In the genomic region with DNA sequence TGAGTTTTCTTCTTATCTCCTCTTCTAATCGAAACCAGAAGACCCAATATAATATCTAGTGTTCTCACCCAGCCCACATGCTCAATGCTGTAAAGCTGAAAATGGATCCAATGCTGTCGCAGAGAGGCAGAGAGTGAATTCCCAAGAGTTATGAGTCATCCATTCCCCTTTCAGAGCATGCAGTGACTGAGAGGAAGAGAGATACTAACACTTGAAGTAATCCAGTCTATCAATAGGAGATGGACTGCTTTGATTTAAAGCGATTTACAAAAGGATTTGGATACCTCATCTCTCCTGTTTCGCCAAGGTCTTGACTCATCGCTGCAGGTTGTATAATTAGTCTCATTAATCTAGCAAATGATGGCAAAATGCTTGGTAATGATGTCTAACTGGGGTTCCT, we compare ENCODE assay signal across 16 cellular contexts. TPM values are rescaled to one million over a fixed set of nuclear protein-coding genes. Genes with fewer than 3 reads are reported as not detected.
DNase-seq lines count a peak whose midpoint lies in the region; ATAC-seq, FAIRE-seq and TF ChIP-seq lines count a peak whose summit lies in the region.
"Had no signal": no experiment of that assay in that cellular context is flagged by ENCODE, and none has a peak within 500 bp of the region (broad histone marks: within the 10 kb centered on the region; RNA-seq: fewer than 3 reads in every experiment).

No MANE protein-coding gene starts in this region.

- no peaks in the 10 kb centered on the region for H3K27me3 Mint-ChIP-seq in activated naive CD8-positive, alpha-beta T cell treated with anti-CD3 and anti-CD28 coated beads, Interleukin-2, amount 50 U/mL, for 24 hours
- peaks cover 2% of the 10 kb centered on the region for H3K27me3 Mint-ChIP-seq in WTC11 (ENCODE audit: low read depth)
- H3K27me3 Mint-ChIP-seq: activated naive CD8-positive, alpha-beta T cell treated with anti-CD3 and anti-CD28 coated beads, Interleukin-2, amount 10 ng/mL, durations not matched to agents 7 days and 5 days had no signal

- no peak overlapping the region for H3K4me3 Mint-ChIP-seq in activated naive CD8-positive, alpha-beta T cell treated with anti-CD3 and anti-CD28 coated beads, Interleukin-2, amount 50 U/mL, for 24 hours
- H3K4me3 Mint-ChIP-seq in WTC11 = no peak overlapping the region
- H3K4me3 Mint-ChIP-seq: activated naive CD8-positive, alpha-beta T cell treated with anti-CD3 and anti-CD28 coated beads, Interleukin-2, amount 10 ng/mL, durations not matched to agents 7 days and 5 days had no signal

- 39% methylated on average over 5 of the region's 5 CpGs for WGBS in A549 (ENCODE audit: missing lambda C conversion rate)

- no peak for TF ChIP-seq RAD21 in A549 (conservative IDR thresholded peaks at IDR 0.05 in 1 of 2, IDR thresholded peaks at IDR 0.05 in 1 of 2)

- peaks cover 57% of the 10 kb centered on the region for H3K4me1 Mint-ChIP-seq in activated naive CD8-positive, alpha-beta T cell treated with anti-CD3 and anti-CD28 coated beads, Interleukin-2, amount 50 U/mL, for 24 hours
- peaks cover 36% of the 10 kb centered on the region for H3K4me1 Mint-ChIP-seq in WTC11

- POLR2A ChIA-PET in A549 (lab: Yijun Ruan, JAX) (no interaction called here), WTC11 (lab: Charles Lee) (interaction anchor here (0.5 kb wide), 1 partner anchor 412 kb away, joined by 3 read pairs; no protein-coding TSS in a partner anchor)

- H3K9me3 ChIP-seq in A549 (no peaks in the 10 kb centered on the region), keratinocyte (ENCODE audit: control insufficient read depth, low read depth, low read length) (no peaks in the 10 kb centered on the region)

- no peak overlapping the region for H3K4me3 ChIP-seq in A549
- H3K4me3 ChIP-seq in keratinocyte (ENCODE audit: control insufficient read depth in 2 of 3, extremely low read depth in 1 of 3, insufficient read depth in 2 of 3, low read depth in 1 of 3, low read length in 3 of 3) = no peak overlapping the region
- H3K4me3 ChIP-seq: SK-N-MC had no signal

- H3K4me2 ChIP-seq in A549 (no peak overlapping the region), keratinocyte (ENCODE audit: control insufficient read depth, extremely low read depth, insufficient read depth, low read depth, low read length) (no peak overlapping the region)

- no peaks in the 10 kb centered on the region for H3K36me3 ChIP-seq in keratinocyte (ENCODE audit: control insufficient read depth in 2 of 2, extremely low read depth in 1 of 2, insufficient read depth in 2 of 2, low read length in 2 of 2)

- H3K27ac ChIP-seq in A549 = no peak overlapping the region
- no peak overlapping the region for H3K27ac ChIP-seq in keratinocyte (ENCODE audit: control insufficient read depth, insufficient read depth, low read length)
- H3K27ac ChIP-seq: SK-N-MC had no signal

- no peak overlapping the region for H3K9ac ChIP-seq in keratinocyte (ENCODE audit: control insufficient read depth, extremely low read depth, insufficient read depth, low read length)

- TF ChIP-seq CTCF in A549 (IDR thresholded peaks at IDR 0.05) = no peak
- TF ChIP-seq CTCF in keratinocyte (optimal IDR thresholded peaks at IDR 0.05 in 1 of 3, IDR thresholded peaks at IDR 0.05 in 1 of 3, conservative IDR thresholded peaks at IDR 0.05 in 1 of 3; ENCODE audit: extremely low read depth in 1 of 3, insufficient read depth in 2 of 3, low read length in 3 of 3) = no peak
- TF ChIP-seq CTCF in WTC11 (IDR thresholded peaks at IDR 0.05) = no peak

- H3K36me3 Mint-ChIP-seq in activated naive CD8-positive, alpha-beta T cell treated with anti-CD3 and anti-CD28 coated beads, Interleukin-2, amount 50 U/mL, for 24 hours (ENCODE audit: low read depth) = peaks cover 2% of the 10 kb centered on the region
- H3K36me3 Mint-ChIP-seq in WTC11 = no peaks in the 10 kb centered on the region

- H3K27me3 ChIP-seq in keratinocyte (ENCODE audit: control insufficient read depth, extremely low read depth, insufficient read depth, low read length) = peaks cover 5% of the 10 kb centered on the region

- no peaks in the 10 kb centered on the region for H3K79me2 ChIP-seq in keratinocyte (ENCODE audit: control insufficient read depth, insufficient read depth, low read length)

- FAIRE-seq in A549 (lab: Jason Lieb, UNC) = no peak
- FAIRE-seq in keratinocyte (lab: Jason Lieb, UNC) = peak; percentile 55
- FAIRE-seq: GM12892 had no signal

- ATAC-seq in A549 (no peak), WTC11 (no peak), GM19395 (IDR thresholded peaks at IDR 0.05; ENCODE audit: unreplicated experiment) (no peak)
- ATAC-seq in activated naive CD8-positive, alpha-beta T cell treated with anti-CD3 and anti-CD28 coated beads, Interleukin-2, amount 50 U/mL, for 24 hours = peak; percentile 45

- H3K9me1 ChIP-seq in keratinocyte (ENCODE audit: control insufficient read depth, extremely low read depth, insufficient read depth, low read length) = no peaks in the 10 kb centered on the region

- H2AFZ ChIP-seq in keratinocyte (ENCODE audit: control insufficient read depth, low read length) = no peak overlapping the region

- H3K27ac Mint-ChIP-seq in activated naive CD8-positive, alpha-beta T cell treated with anti-CD3 and anti-CD28 coated beads, Interleukin-2, amount 50 U/mL, for 24 hours = no peak overlapping the region
- H3K27ac Mint-ChIP-seq in WTC11 = no peak overlapping the region
- H3K27ac Mint-ChIP-seq: activated naive CD8-positive, alpha-beta T cell treated with anti-CD3 and anti-CD28 coated beads, Interleukin-2, amount 10 ng/mL, durations not matched to agents 7 days and 5 days; progenitor cell of endocrine pancreas had no signal

- dilution Hi-C loops in keratinocyte (cut with MboI; ENCODE audit: extremely low pct_ligation_motif_present, low sequenced_read_pairs) = no loop called here

- no peak for TF ChIP-seq EP300 in A549 (IDR thresholded peaks at IDR 0.05)

- no peaks in the 10 kb centered on the region for H3K4me1 ChIP-seq in A549
- no peaks in the 10 kb centered on the region for H3K4me1 ChIP-seq in keratinocyte (ENCODE audit: control insufficient read depth, extremely low read depth, insufficient read depth, low read length)

- H3K9me3 Mint-ChIP-seq in activated naive CD8-positive, alpha-beta T cell treated with anti-CD3 and anti-CD28 coated beads, Interleukin-2, amount 50 U/mL, for 24 hours = no peaks in the 10 kb centered on the region
- H3K9me3 Mint-ChIP-seq in WTC11 = no peaks in the 10 kb centered on the region

- no peak for DNase-seq in A549 (ENCODE audit: low read depth in 1 of 2, low spot score in 1 of 2)
- peak; percentile 2 for DNase-seq in HCEC 1CT
- no peak for DNase-seq in activated naive CD8-positive, alpha-beta T cell treated with anti-CD3 and anti-CD28 coated beads, Interleukin-2, amount 50 U/mL, for 24 hours
- DNase-seq in keratinocyte (ENCODE audit: low read depth, low spot score) = no peak
- no peak for DNase-seq in WTC11 (ENCODE audit: low spot score)
- DNase-seq in dedifferentiated amniotic fluid mesenchymal stem cell (ENCODE audit: extremely low spot score) = no peak
- no peak for DNase-seq in HT-29 (ENCODE audit: low spot score)
- DNase-seq: activated naive CD8-positive, alpha-beta T cell treated with anti-CD3 and anti-CD28 coated beads, Interleukin-2, amount 10 ng/mL, durations not matched to agents 7 days and 5 days; AML-193; cortex of kidney; NCI-H2029 treated with DMSO at 0.1 percent for 48 hours; stimulated activated CD4-positive, alpha-beta T cell treated with anti-CD3 and anti-CD28 coated beads, Interleukin-2, amount 100 ng/mL, for 48 hours had no signal

- TF ChIP-seq POLR2A in A549 (IDR thresholded peaks at IDR 0.05; ENCODE audit: low read length) = no peak

- CTCF ChIA-PET in A549 (lab: Yijun Ruan, JAX) = interaction anchor here (1.3 kb wide), 1 partner anchor 27 kb away, joined by 3 read pairs; no protein-coding TSS in a partner anchor
- CTCF ChIA-PET in WTC11 (lab: Charles Lee) = interaction anchor here (5.0 kb wide), 1 partner anchor 27 kb away, joined by 23 read pairs; no protein-coding TSS in a partner anchor

- H4K20me1 ChIP-seq in keratinocyte (ENCODE audit: control insufficient read depth, extremely low read depth, insufficient read depth, low read length) = no peaks in the 10 kb centered on the region

TF ChIP-seq in A549, 52 proteins besides CTCF, POLR2A, EP300 and RAD21:
- TF ChIP-seq RNF2 (IDR thresholded peaks at IDR 0.05; ENCODE audit: borderline replicate concordance, low read depth) = no peak
- no peak for TF ChIP-seq FOSL2 (IDR thresholded peaks at IDR 0.05)
- peak; percentile 54; the same call in 1 of the 2 replicates for TF ChIP-seq FOSL2 (CRISPR knock-in tag; IDR thresholded peaks at IDR 0.05)
- TF ChIP-seq ZFP36 (IDR thresholded peaks at IDR 0.05; ENCODE audit: borderline replicate concordance, partially characterized antibody) = no peak
TF ChIP-seq in A549: peak in this region for 1.

TF ChIP-seq in WTC11, 78 proteins besides CTCF, POLR2A, EP300 and RAD21 (continues in another document):
- TF ChIP-seq, protein P1, sequence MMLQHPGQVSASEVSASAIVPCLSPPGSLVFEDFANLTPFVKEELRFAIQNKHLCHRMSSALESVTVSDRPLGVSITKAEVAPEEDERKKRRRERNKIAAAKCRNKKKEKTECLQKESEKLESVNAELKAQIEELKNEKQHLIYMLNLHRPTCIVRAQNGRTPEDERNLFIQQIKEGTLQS (CRISPR knock-in tag; conservative IDR thresholded peaks at IDR 0.05) = no peak
- TF ChIP-seq MXD4 (CRISPR knock-in tag; IDR thresholded peaks at IDR 0.05; ENCODE audit: borderline replicate concordance) (no peak), ZNF232 (CRISPR knock-in tag; IDR thresholded peaks at IDR 0.05) (no peak), TEAD4 (CRISPR knock-in tag; IDR thresholded peaks at IDR 0.05) (no peak), ETV6 (CRISPR knock-in tag; IDR thresholded peaks at IDR 0.05) (no peak), NR2C2 (CRISPR knock-in tag; IDR thresholded peaks at IDR 0.05) (no peak)

RNA-seq across cellular contexts. Expression of gene PRKCQ, which starts 41.5 kb away (rescaled TPM):
- 6.9 and 7.1 TPM in 2 replicates for polyA plus RNA-seq in A549 (2011; rRNA removed)
- 2.3 and 2.5 TPM in 2 replicates for polyA plus RNA-seq in A549 (2012; cell fraction: cytosol; rRNA removed)
- 1.7 and 2.4 TPM in 2 replicates for polyA plus RNA-seq in A549 (2012; cell fraction: nucleus; rRNA removed)
- polyA plus RNA-seq in A549 (2017; fragmentation: RNase III; extraction: RNeasy Plus Mini Kit Qiagen cat#74134 plus additional on column Dnase treatment) = 3.6 to 3.7 TPM (median 3.6 TPM) in 3 replicates
- 6.4 and 7.7 TPM in 2 replicates for polyA minus RNA-seq in A549 (2011; rRNA and poly(A)+ RNA removed)
- polyA plus RNA-seq in keratinocyte = 4.9 to 7.5 TPM (median 7.2 TPM) in 3 replicates
- polyA plus RNA-seq in keratinocyte (2011; ENCODE audit: low read depth) = 0.66 TPM
- polyA plus RNA-seq in keratinocyte (2011; cell fraction: cytosol; rRNA removed) = 5.3 and 6.6 TPM in 2 replicates
- polyA plus RNA-seq in keratinocyte (2011; cell fraction: nucleus; rRNA removed) = 7.2 and 7.3 TPM in 2 replicates
- 0.83 and 5.4 TPM in 2 replicates for polyA plus RNA-seq in keratinocyte (2012; ENCODE audit: low replicate concordance)
- 4.6 to 11.2 TPM (median 7.9 TPM) in 3 replicates for polyA minus RNA-seq in keratinocyte
- polyA minus RNA-seq in keratinocyte (2011; cell fraction: cytosol; rRNA and poly(A)+ RNA removed) = 5.6 TPM
- 4.9 and 8.7 TPM in 2 replicates for polyA minus RNA-seq in keratinocyte (2011; cell fraction: nucleus; rRNA and poly(A)+ RNA removed)
- total RNA-seq in WTC11 (2021) = 8.4 to 8.7 TPM (median 8.7 TPM) in 3 replicates
- 0.03 and 0.21 TPM in 2 replicates for total RNA-seq in HT-29 (2014; rRNA removed; shearing (Covaris generic))
